In genomic region chr5:141375444-141376155, GRCh38 we compare ENCODE assay signal across 3 cellular contexts. TPM values are rescaled to one million over a fixed set of nuclear protein-coding genes. Genes with fewer than 3 reads are reported as not detected.
"Had no signal": no experiment of that assay in that cellular context is flagged by ENCODE, and none has a peak within 500 bp of the region (broad histone marks: within the 10 kb centered on the region; RNA-seq: fewer than 3 reads in every experiment).

No MANE protein-coding gene starts in this region.

RNA-seq across cellular contexts. Expression of gene PCDHGB3, which starts 5.6 kb away (rescaled TPM):
- total RNA-seq: activated CD4-positive, alpha-beta T cell treated with anti-CD3 and anti-CD28 coated beads for 36 hours; PC-9 had no signal

RNA-seq across cellular contexts. Expression of gene PCDHGA7, which starts 6.9 kb away (rescaled TPM):
- total RNA-seq: activated CD4-positive, alpha-beta T cell treated with anti-CD3 and anti-CD28 coated beads for 36 hours; PC-9 had no signal

RNA-seq across cellular contexts. Expression of gene PCDHGA5, which starts 11.6 kb away (rescaled TPM):
- total RNA-seq: activated CD4-positive, alpha-beta memory T cell treated with anti-CD3 and anti-CD28 coated beads, Interleukin-2, amount 10 ng/mL, durations not matched to agents 7 days and 5 days had no signal

RNA-seq across cellular contexts. Expression of gene PCDHGB4, which starts 11.9 kb away (rescaled TPM):
- total RNA-seq: activated CD4-positive, alpha-beta memory T cell treated with anti-CD3 and anti-CD28 coated beads, Interleukin-2, amount 10 ng/mL, durations not matched to agents 7 days and 5 days; PC-9 had no signal
